In the genomic region with DNA sequence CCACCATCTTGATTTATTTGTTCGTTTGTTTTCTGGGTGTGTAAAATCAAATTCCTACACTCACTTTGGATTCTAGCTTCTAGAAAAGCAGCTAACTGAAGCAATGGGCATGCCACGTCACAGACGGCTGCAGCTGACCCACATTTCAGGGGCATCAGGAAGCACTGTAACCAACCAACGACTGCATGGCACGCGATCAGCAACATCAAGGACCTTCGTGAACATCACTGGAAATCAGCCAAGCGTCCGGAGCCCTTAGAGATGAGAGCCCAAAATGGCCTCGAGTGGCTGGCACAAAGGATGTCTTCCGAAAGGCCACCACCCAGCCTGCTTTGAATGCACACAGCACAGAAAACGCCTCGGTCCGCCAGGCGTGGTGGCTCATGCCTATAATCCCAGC, we compare ENCODE assay signal across 21 cellular contexts.
DNase-seq lines count a peak whose midpoint lies in the region; TF ChIP-seq lines count a peak whose summit lies in the region.
"Had no signal": no experiment of that assay in that cellular context is flagged by ENCODE, and none has a peak within 500 bp of the region (broad histone marks: within the 10 kb centered on the region; RNA-seq: fewer than 3 reads in every experiment).

No MANE protein-coding gene starts in this region.

- no peak overlapping the region for H3K4me2 ChIP-seq in neuronal stem cell (ENCODE audit: insufficient read depth, low read length, poor library complexity, severe bottlenecking)
- H3K4me2 ChIP-seq: GM23338 had no signal

- no peaks in the 10 kb centered on the region for H3K4me1 Mint-ChIP-seq in endothelial cell (ENCODE audit: unreplicated experiment)
- H3K4me1 Mint-ChIP-seq: CD4-positive, CD25-positive, alpha-beta regulatory T cell; CD8-positive, alpha-beta memory T cell had no signal

- TF ChIP-seq CTCF in endothelial cell (IDR thresholded peaks at IDR 0.05; ENCODE audit: unreplicated experiment) = no peak

- H3K4me1 ChIP-seq in neuronal stem cell (ENCODE audit: control insufficient read depth in 2 of 2, insufficient read depth in 1 of 2, low read depth in 1 of 2, low read length in 2 of 2) = no peaks in the 10 kb centered on the region

- H3K23ac ChIP-seq in neuronal stem cell (ENCODE audit: low read depth, low read length, poor library complexity) = no peak overlapping the region

- no peaks in the 10 kb centered on the region for H3K9me3 Mint-ChIP-seq in endothelial cell (ENCODE audit: unreplicated experiment)
- H3K9me3 Mint-ChIP-seq: CD4-positive, CD25-positive, alpha-beta regulatory T cell; GM23338 had no signal

- no peak overlapping the region for H3K27ac ChIP-seq in neuronal stem cell (replicated peaks; ENCODE audit: low read length)

- WGBS in neuronal stem cell (ENCODE audit: extremely low coverage in 2 of 2, insufficient read length in 2 of 2, insufficient replicate concordance in 1 of 2), 2 donors = no CpG with 5 or more reads among the region's 15 CpGs

- no peak overlapping the region for H2BK15ac ChIP-seq in neuronal stem cell (ENCODE audit: low read length)

- no peak overlapping the region for H3K27ac Mint-ChIP-seq in endothelial cell (ENCODE audit: unreplicated experiment)
- H3K27ac Mint-ChIP-seq: CD4-positive, CD25-positive, alpha-beta regulatory T cell; CD8-positive, alpha-beta memory T cell; GM23338 had no signal

- H3K36me3 ChIP-seq in neuronal stem cell (replicated peaks in 1 of 2; ENCODE audit: control insufficient read depth in 2 of 2, insufficient read depth in 2 of 2, low read length in 2 of 2) = no peaks in the 10 kb centered on the region

- no peak overlapping the region for H2AK5ac ChIP-seq in neuronal stem cell (ENCODE audit: low read depth, low read length)

- peaks cover 5% of the 10 kb centered on the region for H3K27me3 Mint-ChIP-seq in endothelial cell (ENCODE audit: unreplicated experiment)

- H3K14ac ChIP-seq in neuronal stem cell (ENCODE audit: low read length) = no peak overlapping the region

- peak overlapping the region; percentile 19 for H3K18ac ChIP-seq in neuronal stem cell (ENCODE audit: low read length)

- no peak overlapping the region for H2BK120ac ChIP-seq in neuronal stem cell (ENCODE audit: low read depth, low read length)

- H3K4ac ChIP-seq in neuronal stem cell (ENCODE audit: low read length) = no peak overlapping the region

- no peaks in the 10 kb centered on the region for H3K36me3 Mint-ChIP-seq in endothelial cell (ENCODE audit: low read depth, unreplicated experiment)
- H3K36me3 Mint-ChIP-seq: CD4-positive, CD25-positive, alpha-beta regulatory T cell; CD8-positive, alpha-beta memory T cell had no signal

- H2BK12ac ChIP-seq in neuronal stem cell (ENCODE audit: low read length) = no peak overlapping the region

- H3K79me1 ChIP-seq in neuronal stem cell (ENCODE audit: low read depth, low read length) = peaks cover 1% of the 10 kb centered on the region

- H3K4me3 Mint-ChIP-seq in endothelial cell (ENCODE audit: unreplicated experiment) = no peak overlapping the region
- H3K4me3 Mint-ChIP-seq: CD4-positive, CD25-positive, alpha-beta regulatory T cell; CD8-positive, alpha-beta memory T cell; GM23338 had no signal

- no peak overlapping the region for H4K91ac ChIP-seq in neuronal stem cell (ENCODE audit: low read depth, low read length, poor library complexity)

- DNase-seq in NCI-H1092 treated with DMSO at 0.1 percent for 48 hours (lab: John Stamatoyannopoulos, UW) (peak; percentile 13), NCI-H1092 (lab: John Stamatoyannopoulos, UW) (no peak), DMS79 treated with DMSO at 0.1 percent for 48 hours (lab: John Stamatoyannopoulos, UW) (peak; percentile 92), SHP77 treated with DMSO at 0.1 percent for 48 hours (lab: John Stamatoyannopoulos, UW) (peak; percentile 46), neuronal stem cell (ENCODE audit: low spot score) (no peak), amygdala (lab: John Stamatoyannopoulos, UW) (no peak), anterior cingulate cortex (lab: John Stamatoyannopoulos, UW) (no peak), endothelial cell (ENCODE audit: low spot score) (no peak)
- DNase-seq: 8988T; C1 segment of cervical spinal cord; CD4-positive, CD25-positive, alpha-beta regulatory T cell; CD8-positive, alpha-beta memory T cell; COR-L47; DMS 273 treated with DMSO at 0.1 percent for 48 hours; DND-41; EL; HCEC 1CT; IMR-90 had no signal

- no peak overlapping the region for H2BK5ac ChIP-seq in neuronal stem cell (ENCODE audit: low read length)

- no peak overlapping the region for H3K4me3 ChIP-seq in neuronal stem cell (ENCODE audit: low read length in 2 of 2)
- H3K4me3 ChIP-seq: GM12878, GM23338, K562 had no signal

- no peak overlapping the region for H2AFZ ChIP-seq in neuronal stem cell (ENCODE audit: low read length)
- H2AFZ ChIP-seq: GM23338 had no signal

- no peak overlapping the region for H3K9ac ChIP-seq in neuronal stem cell (ENCODE audit: low read depth, low read length, poor library complexity)

- peaks cover 0 to 5% (median 0%) of the 10 kb centered on the region in 3 experiments for H3K27me3 ChIP-seq in neuronal stem cell (ENCODE audit: control insufficient read depth in 3 of 3, insufficient read depth in 3 of 3, low read depth in 1 of 3, low read length in 3 of 3)

- no peak overlapping the region for H4K8ac ChIP-seq in neuronal stem cell (ENCODE audit: low read depth, low read length)

- no peaks in the 10 kb centered on the region for H3K9me3 ChIP-seq in neuronal stem cell (replicated peaks in 1 of 2; ENCODE audit: control insufficient read depth in 2 of 2, insufficient read depth in 1 of 2, low read depth in 1 of 2, low read length in 2 of 2)

Comparison
In these comparisons a context has a peak if more than half of its experiments do, and no peak if none do; other contexts are left out.
1. DNase-seq: peak in NCI-H1092 treated with DMSO at 0.1 percent for 48 hours (single experiment), DMS79 treated with DMSO at 0.1 percent for 48 hours (single experiment) and SHP77 treated with DMSO at 0.1 percent for 48 hours (single experiment); none in NCI-H1092 (single experiment), neuronal stem cell (single experiment), amygdala (0 of 56), anterior cingulate cortex (0 of 58) and endothelial cell (single experiment).